In the genomic region with DNA sequence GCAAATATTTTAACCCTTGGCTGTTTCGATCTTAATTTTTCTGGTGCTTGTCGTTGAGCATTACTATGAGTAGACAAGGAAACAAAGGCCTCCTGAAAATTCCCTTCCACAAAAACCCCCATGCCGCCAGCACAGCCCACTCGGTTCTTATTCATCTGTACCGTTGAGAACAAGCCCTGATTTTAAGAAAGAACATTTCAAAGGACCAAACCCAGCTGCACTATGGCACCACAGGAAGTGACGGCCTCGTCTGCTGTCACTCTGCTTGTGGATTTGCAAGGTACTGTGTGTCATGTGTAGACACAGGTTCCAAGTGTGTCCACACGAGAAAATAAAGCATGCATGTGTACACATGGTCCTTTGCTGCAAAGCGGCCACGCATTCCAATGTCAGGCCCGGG, we compare ENCODE assay signal across 27 cellular contexts.
DNase-seq lines count a peak whose midpoint lies in the region; ATAC-seq and TF ChIP-seq lines count a peak whose summit lies in the region.
"Had no signal": no experiment of that assay in that cellular context is flagged by ENCODE, and none has a peak within 500 bp of the region (broad histone marks: within the 10 kb centered on the region; RNA-seq: fewer than 3 reads in every experiment).

No MANE protein-coding gene starts in this region.

- peak overlapping the region; percentile 76 for H3K27ac Mint-ChIP-seq in activated CD8-positive, alpha-beta T cell treated with anti-CD3 and anti-CD28 coated beads, Interleukin-2, amount 10 ng/mL, durations not matched to agents 7 days and 5 days
- H3K27ac Mint-ChIP-seq in neural progenitor cell: peak overlapping the region; percentile 78
- no peak overlapping the region for H3K27ac Mint-ChIP-seq in chondrocyte (ENCODE audit: unreplicated experiment)
- H3K27ac Mint-ChIP-seq in CD14-positive monocyte: peak overlapping the region in 1 of 7 donors; percentile 14
- H3K27ac Mint-ChIP-seq: natural killer cell treated with Interleukin-12 subunit alpha and Interleukin-12 subunit beta and Interleukin-15 and Interleukin-18, amount 100 ng/mL, for 72 hours; stimulated activated naive B cell treated with anti-CD40 and anti-IgM and Interleukin-4, amounts not matched to agents 10 μg/mL and 1 μg/mL and 100 μg/mL, for 72 hours; T-helper 2 cell treated with Interferon-gamma antibody and Interleukin-4, amounts not matched to agents 5 μg/mL and 100 μg/mL, for 36 hours had no signal

- H3F3A ChIP-seq in neural progenitor cell (ENCODE audit: low read depth): no peaks in the 10 kb centered on the region

- 85% methylated on average over 11 of the region's 11 CpGs; no CpG with 5 or more reads in 1 of the 2 donors for WGBS in transverse colon (ENCODE audit: low coverage in 1 of 2), 2 donors

- no peak overlapping the region for H3K4me3 ChIP-seq in DND-41 (ENCODE audit: low read depth in 1 of 2, low read length in 2 of 2)
- H3K4me3 ChIP-seq in neural progenitor cell: no peak overlapping the region
- H3K4me3 ChIP-seq in transverse colon: no peak overlapping the region
- H3K4me3 ChIP-seq: colonic mucosa, gastroesophageal sphincter, lower lobe of right lung, skin epidermis, suprapubic skin had no signal

- intact Hi-C loops in transverse colon (cut with DNase I; ENCODE audit: low total_unique reads) (no loop called here), CD14-positive monocyte (cut with micrococcal nuclease) (no loop called here)

- H3K27me3 Mint-ChIP-seq in activated CD8-positive, alpha-beta T cell treated with anti-CD3 and anti-CD28 coated beads, Interleukin-2, amount 10 ng/mL, durations not matched to agents 7 days and 5 days (ENCODE audit: low read depth): peaks cover 6% of the 10 kb centered on the region
- H3K27me3 Mint-ChIP-seq in neural progenitor cell (ENCODE audit: insufficient read depth, low read depth): peaks cover 2% of the 10 kb centered on the region
- peaks cover 11% of the 10 kb centered on the region for H3K27me3 Mint-ChIP-seq in chondrocyte (ENCODE audit: low read depth)
- H3K27me3 Mint-ChIP-seq in CD14-positive monocyte (ENCODE audit: low read depth in 3 of 3): peaks cover 7 to 11% (median 9%) of the 10 kb centered on the region in 3 donors

- H2AFZ ChIP-seq in DND-41 (ENCODE audit: low read depth, low read length) (no peak overlapping the region), neural progenitor cell (replicated peaks) (no peak overlapping the region)

- TF ChIP-seq EP300 in transverse colon (IDR thresholded peaks at IDR 0.05; ENCODE audit: low read depth): no peak

- H3K9me3 ChIP-seq in DND-41 (ENCODE audit: insufficient read depth, low read length, severe bottlenecking) (no peaks in the 10 kb centered on the region), neural progenitor cell (ENCODE audit: low read depth) (no peaks in the 10 kb centered on the region), transverse colon (no peaks in the 10 kb centered on the region)
- H3K9me3 ChIP-seq: colonic mucosa, gastroesophageal sphincter, lower lobe of right lung, SK-N-SH, suprapubic skin had no signal

- H3K79me2 ChIP-seq in DND-41 (ENCODE audit: insufficient read depth, low read length) (peaks cover 36% of the 10 kb centered on the region), neural progenitor cell (ENCODE audit: low read depth) (no peaks in the 10 kb centered on the region)

- in situ Hi-C loops in transverse colon (cut with MboI; ENCODE audit: low pct_ligation_motif_present in 1 of 4, low pct_unique_long_range_greater_than_20kb in 1 of 4, low sequenced_read_pairs in 3 of 4): no loop called here

- peaks cover 14% of the 10 kb centered on the region; the same call in 1 of the 2 replicates for H4K20me1 ChIP-seq in DND-41 (ENCODE audit: insufficient read depth, low read length)
- no peaks in the 10 kb centered on the region for H4K20me1 ChIP-seq in neural progenitor cell (ENCODE audit: low read depth)

- POLR2A ChIA-PET in activated CD8-positive, alpha-beta T cell treated with anti-CD3 and anti-CD28 coated beads, Interleukin-2, amount 10 ng/mL, durations not matched to agents 7 days and 5 days (lab: Charles Lee): no interaction called here

- CTCF ChIA-PET in activated CD8-positive, alpha-beta T cell treated with anti-CD3 and anti-CD28 coated beads, Interleukin-2, amount 10 ng/mL, durations not matched to agents 7 days and 5 days (lab: Charles Lee): no interaction called here

- peak overlapping the region; percentile 29 for H3K4me2 ChIP-seq in DND-41 (ENCODE audit: insufficient read depth, low read length)
- no peak overlapping the region for H3K4me2 ChIP-seq in neural progenitor cell
- H3K4me2 ChIP-seq: SK-N-SH had no signal

- H3K4me3 Mint-ChIP-seq in activated CD8-positive, alpha-beta T cell treated with anti-CD3 and anti-CD28 coated beads, Interleukin-2, amount 10 ng/mL, durations not matched to agents 7 days and 5 days: no peak overlapping the region
- no peak overlapping the region for H3K4me3 Mint-ChIP-seq in neural progenitor cell
- H3K4me3 Mint-ChIP-seq in chondrocyte (ENCODE audit: unreplicated experiment): no peak overlapping the region
- H3K4me3 Mint-ChIP-seq in CD14-positive monocyte: no peak overlapping the region
- H3K4me3 Mint-ChIP-seq: CD8-positive, alpha-beta memory T cell; IgD-negative memory B cell; natural killer cell treated with Interleukin-12 subunit alpha and Interleukin-12 subunit beta and Interleukin-15 and Interleukin-18, amount 100 ng/mL, for 72 hours; stimulated activated naive B cell treated with anti-CD40 and anti-IgM and Interleukin-4, amounts not matched to agents 10 μg/mL and 1 μg/mL and 100 μg/mL, for 72 hours; T-helper 2 cell treated with Interferon-gamma antibody and Interleukin-4, amounts not matched to agents 5 μg/mL and 100 μg/mL, for 36 hours had no signal

- DNase-seq in activated gamma-delta T cell treated with Interleukin-2 at 50 U/mL for 16 hours (peak; percentile 22), activated gamma-delta T cell (lab: John Stamatoyannopoulos, UW) (no peak), DND-41 (peak; percentile 63), neural progenitor cell (ENCODE audit: low spot score) (no peak), transverse colon (no peak), chondrocyte (ENCODE audit: low spot score) (no peak), CD14-positive monocyte (ENCODE audit: low spot score) (no peak)
- peak; percentile 41 for DNase-seq in activated CD8-positive, alpha-beta T cell treated with anti-CD3 and anti-CD28 coated beads, Interleukin-2, amount 10 ng/mL, durations not matched to agents 7 days and 5 days
- DNase-seq: activated CD8-positive, alpha-beta memory T cell treated with anti-CD3 and anti-CD28 coated beads, Interleukin-2, amount 50 U/mL, for 48 hours; colonic mucosa; DMS 273 treated with DMSO at 0.1 percent for 48 hours; effector CD4-positive, alpha-beta T cell; lower lobe of right lung; NCI-H146; NCI-H226; NCI-H69; retina; SK-N-SH; stimulated activated naive B cell treated with anti-CD40 and anti-IgM and Interleukin-4, amounts not matched to agents 10 μg/mL and 1 μg/mL and 100 μg/mL, for 72 hours had no signal

- H3K36me3 ChIP-seq in DND-41 (ENCODE audit: insufficient read depth, low read length): peaks cover 68% of the 10 kb centered on the region
- no peaks in the 10 kb centered on the region for H3K36me3 ChIP-seq in neural progenitor cell
- no peaks in the 10 kb centered on the region for H3K36me3 ChIP-seq in transverse colon
- H3K36me3 ChIP-seq: colonic mucosa, gastroesophageal sphincter, lower lobe of right lung, suprapubic skin had no signal

- peak overlapping the region; percentile 22 for H3K9ac ChIP-seq in DND-41 (ENCODE audit: low read depth, low read length)
- H3K9ac ChIP-seq in neural progenitor cell: no peak overlapping the region
- H3K9ac ChIP-seq: SK-N-SH had no signal

- peaks cover 47% of the 10 kb centered on the region for H3K4me1 Mint-ChIP-seq in activated CD8-positive, alpha-beta T cell treated with anti-CD3 and anti-CD28 coated beads, Interleukin-2, amount 10 ng/mL, durations not matched to agents 7 days and 5 days (ENCODE audit: low read depth)
- H3K4me1 Mint-ChIP-seq in neural progenitor cell (peaks cover 7% of the 10 kb centered on the region), chondrocyte (ENCODE audit: low read depth) (no peaks in the 10 kb centered on the region), CD14-positive monocyte (no peaks in the 10 kb centered on the region)

- H3K4me1 ChIP-seq in DND-41 (ENCODE audit: insufficient read depth, low read length) (peaks cover 59% of the 10 kb centered on the region), neural progenitor cell (no peaks in the 10 kb centered on the region), transverse colon (no peaks in the 10 kb centered on the region)
- H3K4me1 ChIP-seq: colonic mucosa, gastroesophageal sphincter, lower lobe of right lung, suprapubic skin had no signal

- TF ChIP-seq CTCF in DND-41 (IDR thresholded peaks at IDR 0.05; ENCODE audit: borderline replicate concordance, extremely low read depth, low read length, poor library complexity, severe bottlenecking) (no peak), neural progenitor cell (IDR thresholded peaks at IDR 0.05) (no peak), transverse colon (IDR thresholded peaks at IDR 0.05) (no peak), chondrocyte (IDR thresholded peaks at IDR 0.05) (no peak), CD14-positive monocyte (IDR thresholded peaks at IDR 0.05) (no peak)

- TF ChIP-seq POLR2A in transverse colon (IDR thresholded peaks at IDR 0.05): no peak

- ATAC-seq in DND-41 (ENCODE audit: insufficient read depth, low read depth): peak; percentile 65
- no peak for ATAC-seq in activated CD8-positive, alpha-beta T cell treated with anti-CD3 and anti-CD28 coated beads, Interleukin-2, amount 10 ng/mL, durations not matched to agents 7 days and 5 days
- ATAC-seq: gastroesophageal sphincter; Right ventricle myocardium inferior; stimulated activated naive B cell treated with anti-CD40 and anti-IgM and Interleukin-4, amounts not matched to agents 10 μg/mL and 1 μg/mL and 100 μg/mL, for 72 hours had no signal

- H3K27ac ChIP-seq in DND-41 (ENCODE audit: low read length): peak overlapping the region; percentile 75
- H3K27ac ChIP-seq in neural progenitor cell: no peak overlapping the region
- H3K27ac ChIP-seq in transverse colon: no peak overlapping the region
- H3K27ac ChIP-seq: colonic mucosa, gastroesophageal sphincter, lower lobe of right lung, skin epidermis, suprapubic skin had no signal

- H3K27me3 ChIP-seq in DND-41 (ENCODE audit: insufficient read depth, low read length, poor library complexity) (no peaks in the 10 kb centered on the region), neural progenitor cell (peaks cover 5% of the 10 kb centered on the region), transverse colon (no peaks in the 10 kb centered on the region)
- H3K27me3 ChIP-seq: colonic mucosa had no signal

- peaks cover 8% of the 10 kb centered on the region for H3K9me3 Mint-ChIP-seq in activated CD8-positive, alpha-beta T cell treated with anti-CD3 and anti-CD28 coated beads, Interleukin-2, amount 10 ng/mL, durations not matched to agents 7 days and 5 days (ENCODE audit: insufficient read depth)
- H3K9me3 Mint-ChIP-seq in neural progenitor cell: no peaks in the 10 kb centered on the region
- H3K9me3 Mint-ChIP-seq in chondrocyte (ENCODE audit: low read depth): no peaks in the 10 kb centered on the region
- peaks cover 0 to 8% (median 2%) of the 10 kb centered on the region in 7 donors for H3K9me3 Mint-ChIP-seq in CD14-positive monocyte
- H3K9me3 Mint-ChIP-seq: natural killer cell treated with Interleukin-12 subunit alpha and Interleukin-12 subunit beta and Interleukin-15 and Interleukin-18, amount 100 ng/mL, for 72 hours; stimulated activated naive B cell treated with anti-CD40 and anti-IgM and Interleukin-4, amounts not matched to agents 10 μg/mL and 1 μg/mL and 100 μg/mL, for 72 hours; T-helper 2 cell treated with Interferon-gamma antibody and Interleukin-4, amounts not matched to agents 5 μg/mL and 100 μg/mL, for 36 hours had no signal

- H3K36me3 Mint-ChIP-seq in activated CD8-positive, alpha-beta T cell treated with anti-CD3 and anti-CD28 coated beads, Interleukin-2, amount 10 ng/mL, durations not matched to agents 7 days and 5 days (ENCODE audit: low read depth): no peaks in the 10 kb centered on the region
- peaks cover 59% of the 10 kb centered on the region for H3K36me3 Mint-ChIP-seq in neural progenitor cell
- H3K36me3 Mint-ChIP-seq in chondrocyte (ENCODE audit: low read depth): no peaks in the 10 kb centered on the region
- no peaks in the 10 kb centered on the region for H3K36me3 Mint-ChIP-seq in CD14-positive monocyte
- H3K36me3 Mint-ChIP-seq: CD8-positive, alpha-beta memory T cell; IgD-negative memory B cell; natural killer cell treated with Interleukin-12 subunit alpha and Interleukin-12 subunit beta and Interleukin-15 and Interleukin-18, amount 100 ng/mL, for 72 hours; stimulated activated naive B cell treated with anti-CD40 and anti-IgM and Interleukin-4, amounts not matched to agents 10 μg/mL and 1 μg/mL and 100 μg/mL, for 72 hours had no signal

Comparison
In these comparisons a context has a peak if more than half of its experiments do, and no peak if none do; other contexts are left out.
1. DNase-seq: peak in activated gamma-delta T cell treated with Interleukin-2 at 50 U/mL for 16 hours (single experiment), DND-41 (single experiment) and activated CD8-positive, alpha-beta T cell treated with anti-CD3 and anti-CD28 coated beads, Interleukin-2, amount 10 ng/mL, durations not matched to agents 7 days and 5 days (single experiment); none in activated gamma-delta T cell (single experiment), neural progenitor cell (single experiment), transverse colon (single experiment), chondrocyte (single experiment) and CD14-positive monocyte (single experiment).